Comparison of ENCODE assay signal across 29 cellular contexts in genomic region chr2:161625996-161626395, GRCh38. TPM values are rescaled to one million over a fixed set of nuclear protein-coding genes. Genes with fewer than 3 reads are reported as not detected.
DNase-seq lines count a peak whose midpoint lies in the region; ATAC-seq and TF ChIP-seq lines count a peak whose summit lies in the region.
"Had no signal": no experiment of that assay in that cellular context is flagged by ENCODE, and none has a peak within 500 bp of the region (broad histone marks: within the 10 kb centered on the region; RNA-seq: fewer than 3 reads in every experiment).

No MANE protein-coding gene starts in this region.

- H3K27ac Mint-ChIP-seq in nephron progenitor cell (no peak overlapping the region), chondrocyte (ENCODE audit: unreplicated experiment) (no peak overlapping the region)
- H3K27ac Mint-ChIP-seq: activated CD8-positive, alpha-beta memory T cell treated with anti-CD3 and anti-CD28 coated beads, Interleukin-2, amount 10 ng/mL, durations not matched to agents 7 days and 5 days; CD14-positive monocyte had no signal

- peaks cover 13% of the 10 kb centered on the region for H3K27me3 ChIP-seq in ectodermal cell (ENCODE audit: control insufficient read depth, insufficient read depth, low read length, poor library complexity, severe bottlenecking)
- peaks cover 0 to 9% (median 0%) of the 10 kb centered on the region in 3 donors for H3K27me3 ChIP-seq in psoas muscle (ENCODE audit: insufficient read depth in 3 of 3, low read length in 2 of 3)
- H3K27me3 ChIP-seq in HAP-1 (ENCODE audit: low read depth), result peaks cover 2% of the 10 kb centered on the region; the same call in 1 of the 2 replicates
- H3K27me3 ChIP-seq: Peyer's patch had no signal

- TF ChIP-seq CTCF in nephron progenitor cell (IDR thresholded peaks at IDR 0.05), result no peak
- TF ChIP-seq CTCF in psoas muscle (IDR thresholded peaks at IDR 0.05), result no peak
- no peak for TF ChIP-seq CTCF in chondrocyte (IDR thresholded peaks at IDR 0.05)

- in situ Hi-C loops in HAP-1 (cut with MboI; ENCODE audit: low sequenced_read_pairs), result no loop called here

- H3K9me3 Mint-ChIP-seq in nephron progenitor cell, result no peaks in the 10 kb centered on the region
- no peaks in the 10 kb centered on the region for H3K9me3 Mint-ChIP-seq in chondrocyte (ENCODE audit: low read depth)

- H3K4me3 Mint-ChIP-seq in nephron progenitor cell, result peak overlapping the region; percentile 80
- no peak overlapping the region for H3K4me3 Mint-ChIP-seq in chondrocyte (ENCODE audit: unreplicated experiment)
- H3K4me3 Mint-ChIP-seq: activated CD8-positive, alpha-beta memory T cell treated with anti-CD3 and anti-CD28 coated beads, Interleukin-2, amount 10 ng/mL, durations not matched to agents 7 days and 5 days had no signal

- H3K4me1 ChIP-seq in ectodermal cell (ENCODE audit: control insufficient read depth, insufficient read depth, low read length) (peaks cover 9% of the 10 kb centered on the region), psoas muscle (no peaks in the 10 kb centered on the region), HAP-1 (no peaks in the 10 kb centered on the region)
- H3K4me1 ChIP-seq: heart right ventricle had no signal

- peak overlapping the region; percentile 88 for H3K27ac ChIP-seq in ectodermal cell (ENCODE audit: insufficient read depth, low read depth, low read length, poor library complexity, severe bottlenecking)
- H3K27ac ChIP-seq in psoas muscle, result no peak overlapping the region
- H3K27ac ChIP-seq: coronary artery, heart right ventricle, neutrophil, Peyer's patch, spleen, thoracic aorta had no signal

- no peaks in the 10 kb centered on the region for H3K36me3 Mint-ChIP-seq in nephron progenitor cell (ENCODE audit: low read depth)
- H3K36me3 Mint-ChIP-seq in chondrocyte (ENCODE audit: low read depth), result no peaks in the 10 kb centered on the region
- H3K36me3 Mint-ChIP-seq: activated CD8-positive, alpha-beta memory T cell treated with anti-CD3 and anti-CD28 coated beads, Interleukin-2, amount 10 ng/mL, durations not matched to agents 7 days and 5 days; CD14-positive monocyte had no signal

- H3K4me3 ChIP-seq in ectodermal cell (ENCODE audit: insufficient read depth, low read depth, low read length) (peak overlapping the region; percentile 53), psoas muscle (no peak overlapping the region), HAP-1 (no peak overlapping the region)
- H3K4me3 ChIP-seq: coronary artery, heart right ventricle, mucosa of descending colon, Peyer's patch, thoracic aorta had no signal

- intact Hi-C loops in psoas muscle (cut with DNase I), result no loop called here

- CTCF ChIA-PET in HEK293T (lab: Yijun Ruan, JAX), result no interaction called here

- H3K36me3 ChIP-seq in ectodermal cell (ENCODE audit: control insufficient read depth, insufficient read depth, low read length) (no peaks in the 10 kb centered on the region), psoas muscle (ENCODE audit: insufficient read depth in 1 of 2, low read depth in 1 of 2) (no peaks in the 10 kb centered on the region), HAP-1 (replicated peaks) (no peaks in the 10 kb centered on the region)
- H3K36me3 ChIP-seq: heart right ventricle, neutrophil, Peyer's patch, spleen, thoracic aorta had no signal

- no peak for ATAC-seq in psoas muscle
- ATAC-seq: activated CD8-positive, alpha-beta memory T cell treated with anti-CD3 and anti-CD28 coated beads, Interleukin-2, amount 10 ng/mL, durations not matched to agents 7 days and 5 days; heart right ventricle; mucosa of descending colon had no signal

- peaks cover 13% of the 10 kb centered on the region for H3K4me1 Mint-ChIP-seq in nephron progenitor cell
- H3K4me1 Mint-ChIP-seq in chondrocyte (ENCODE audit: low read depth), result peaks cover 3% of the 10 kb centered on the region
- H3K4me1 Mint-ChIP-seq: CD14-positive monocyte had no signal

- WGBS in ectodermal cell, 2 experiments, result 13 to 25% methylated on average over 2 of the region's 2 CpGs
- WGBS in psoas muscle, 3 donors, result 11 to 23% (median 19%) methylated on average over 2 of the region's 2 CpGs

- DNase-seq in D341Med (ENCODE audit: low spot score), result peak; percentile 11
- DNase-seq in NCI-H82 (lab: John Stamatoyannopoulos, UW), result peak; percentile 85
- no peak for DNase-seq in nephron progenitor cell
- DNase-seq in HEK293T (ENCODE audit: extremely low spot score), result no peak
- DNase-seq in psoas muscle, result no peak
- no peak for DNase-seq in HAP-1 (ENCODE audit: low spot score in 2 of 2)
- no peak for DNase-seq in chondrocyte (ENCODE audit: low spot score)
- DNase-seq: activated CD4-positive, alpha-beta T cell treated with anti-CD3 and anti-CD28 coated beads for 48 hours; activated CD8-positive, alpha-beta memory T cell treated with anti-CD3 and anti-CD28 coated beads, Interleukin-2, amount 10 ng/mL, durations not matched to agents 7 days and 5 days; activated gamma-delta T cell treated with Interleukin-2 at 50 U/mL for 16 hours; DMS153; GDM1; heart right ventricle; NCI-H1105 treated with DMSO at 0.1 percent for 48 hours; NCI-H2107; NK-92 treated with Interleukin-12 subunit alpha and Interleukin-12 subunit beta, amount 100 ng/mL, for 24 hours; Peyer's patch; spleen; stimulated activated CD4-positive, alpha-beta T cell treated with anti-CD3 and anti-CD28 coated beads, Interleukin-4, amount 100 ng/mL, for 1 hour; stimulated activated naive CD4-positive, alpha-beta T cell treated with Interleukin-2 at 50 U/mL for 16 hours had no signal

- POLR2A ChIA-PET in HEK293T (lab: Yijun Ruan, JAX), result no interaction called here

- peaks cover 57% of the 10 kb centered on the region for H3K27me3 Mint-ChIP-seq in nephron progenitor cell (ENCODE audit: low read depth, poor library complexity)
- H3K27me3 Mint-ChIP-seq in chondrocyte (ENCODE audit: low read depth), result peaks cover 40% of the 10 kb centered on the region

- H3K9me3 ChIP-seq in ectodermal cell (ENCODE audit: control insufficient read depth, low read length) (no peaks in the 10 kb centered on the region), psoas muscle (no peaks in the 10 kb centered on the region), HAP-1 (no peaks in the 10 kb centered on the region)
- H3K9me3 ChIP-seq: heart right ventricle, mucosa of descending colon, neutrophil, Peyer's patch, spleen, thoracic aorta had no signal

TF ChIP-seq in HEK293T, 16 proteins besides CTCF, POLR2A, EP300 and RAD21:
- TF ChIP-seq L3MBTL2 (conservative IDR thresholded peaks at IDR 0.05) (no peak), FOXM1 (IDR thresholded peaks at IDR 0.05; ENCODE audit: borderline replicate concordance) (no peak), ELF4 (IDR thresholded peaks at IDR 0.05) (no peak), LEF1 (IDR thresholded peaks at IDR 0.05; ENCODE audit: borderline replicate concordance) (no peak), CTBP1 (IDR thresholded peaks at IDR 0.05; ENCODE audit: borderline replicate concordance) (no peak), ARNT (IDR thresholded peaks at IDR 0.05) (no peak), ZNF384 (IDR thresholded peaks at IDR 0.05) (no peak), FOXK2 (IDR thresholded peaks at IDR 0.05) (no peak), HDGF (IDR thresholded peaks at IDR 0.05; ENCODE audit: borderline replicate concordance) (no peak), TARDBP (IDR thresholded peaks at IDR 0.05) (no peak), NFRKB (IDR thresholded peaks at IDR 0.05) (no peak), SUZ12 (IDR thresholded peaks at IDR 0.05) (no peak), FOXA1 (IDR thresholded peaks at IDR 0.05) (no peak), SP1 (IDR thresholded peaks at IDR 0.05) (no peak)

RNA-seq across cellular contexts. Expression of gene SLC4A10, which starts 1.8 kb away (rescaled TPM):
- polyA plus RNA-seq in ectodermal cell (2013, experiment 1 of 4), result 1.6 TPM
- 2.9 TPM for polyA plus RNA-seq in ectodermal cell (2013, experiment 2 of 4)
- 1.1 TPM for polyA plus RNA-seq in ectodermal cell (2013, experiment 3 of 4)
- polyA plus RNA-seq in ectodermal cell (2013, experiment 4 of 4), result 1.7 TPM
- total RNA-seq in psoas muscle (not detected), chondrocyte (not detected in 3 replicates)
- under 1 TPM in 1 of 3 donors, not detected in 2; 0.01 TPM for polyA plus RNA-seq in psoas muscle
- total RNA-seq: heart right ventricle, lower leg skin, renal cortical epithelial cell had no signal
- polyA plus RNA-seq: CD14-positive monocyte, keratinocyte had no signal

Comparison
In these comparisons a context has a peak if more than half of its experiments do, and no peak if none do; other contexts are left out.
1. DNase-seq: peak in D341Med (single experiment) and NCI-H82 (single experiment); none in nephron progenitor cell (single experiment), HEK293T (single experiment), psoas muscle (0 of 2), HAP-1 (0 of 2) and chondrocyte (single experiment).